Comparison of ENCODE assay signal across 12 cellular contexts in genomic region chr1:154716012-154716411, GRCh38.
DNase-seq lines count a peak whose midpoint lies in the region; ATAC-seq, FAIRE-seq and TF ChIP-seq lines count a peak whose summit lies in the region.
"Had no signal": no experiment of that assay in that cellular context is flagged by ENCODE, and none has a peak within 500 bp of the region (broad histone marks: within the 10 kb centered on the region; RNA-seq: fewer than 3 reads in every experiment).

No MANE protein-coding gene starts in this region.

- peak; percentile 64 for ATAC-seq in activated CD4-positive, alpha-beta T cell treated with anti-CD3 and anti-CD28 coated beads for 36 hours
- peak; percentile 83 for ATAC-seq in gastroesophageal sphincter

- no peak overlapping the region for H3K27ac Mint-ChIP-seq in activated CD4-positive, alpha-beta T cell treated with anti-CD3 and anti-CD28 coated beads for 36 hours
- H3K27ac Mint-ChIP-seq: HFFc6 had no signal

- no peaks in the 10 kb centered on the region for H3K9me3 ChIP-seq in gastroesophageal sphincter
- no peaks in the 10 kb centered on the region for H3K9me3 ChIP-seq in smooth muscle cell (replicated peaks; ENCODE audit: low read depth)
- no peaks in the 10 kb centered on the region for H3K9me3 ChIP-seq in effector memory CD4-positive, alpha-beta T cell (ENCODE audit: control insufficient read depth, low read length)

- intact Hi-C loops in activated CD4-positive, alpha-beta T cell treated with anti-CD3 and anti-CD28 coated beads for 36 hours (cut with DNase I, micrococcal nuclease) = no loop called here

- no peaks in the 10 kb centered on the region for H3K27me3 Mint-ChIP-seq in activated CD4-positive, alpha-beta T cell treated with anti-CD3 and anti-CD28 coated beads for 36 hours

- no peaks in the 10 kb centered on the region for H3K79me2 ChIP-seq in smooth muscle cell (ENCODE audit: low read depth)

- no peak for FAIRE-seq in GM12892 (lab: Jason Lieb, UNC)

- H3K27ac ChIP-seq in gastroesophageal sphincter (peak overlapping the region in 3 of 4 donors; percentile 22 to 52 (median 30)), smooth muscle cell (ENCODE audit: low read depth) (peak overlapping the region; percentile 54)
- H3K27ac ChIP-seq in effector memory CD4-positive, alpha-beta T cell (ENCODE audit: insufficient read depth, low read length, poor library complexity, severe bottlenecking) = no peak overlapping the region
- H3K27ac ChIP-seq: PC-9 had no signal

- H3K27me3 ChIP-seq in gastroesophageal sphincter (no peaks in the 10 kb centered on the region), smooth muscle cell (ENCODE audit: low read depth) (no peaks in the 10 kb centered on the region)
- no peaks in the 10 kb centered on the region for H3K27me3 ChIP-seq in effector memory CD4-positive, alpha-beta T cell (replicated peaks; ENCODE audit: control insufficient read depth, insufficient read depth, low read length, poor library complexity, severe bottlenecking)

- no peaks in the 10 kb centered on the region for H3F3A ChIP-seq in smooth muscle cell (ENCODE audit: low read depth)

- POLR2A ChIA-PET in activated CD4-positive, alpha-beta T cell treated with anti-CD3 and anti-CD28 coated beads for 36 hours (lab: Charles Lee) = no interaction called here
- POLR2A ChIA-PET in HEK293T (lab: Yijun Ruan, JAX) = no interaction called here

- DNase-seq in activated CD4-positive, alpha-beta T cell treated with anti-CD3 and anti-CD28 coated beads for 36 hours = no peak
- no peak for DNase-seq in activated CD4-positive, alpha-beta T cell treated with anti-CD3 and anti-CD28 coated beads for 4 hours
- DNase-seq in OCI-M1 (lab: John Stamatoyannopoulos, UW) (peak; percentile 96), smooth muscle cell (lab: John Stamatoyannopoulos, UW; ENCODE audit: unreplicated experiment) (no peak), HEK293T (ENCODE audit: extremely low spot score) (no peak), GM12892 (ENCODE audit: insufficient read length) (no peak)
- no peak for DNase-seq in effector memory CD4-positive, alpha-beta T cell
- DNase-seq: activated gamma-delta T cell treated with Interleukin-2 at 50 U/mL for 16 hours, HFFc6, NCI-H1436 treated with DMSO at 0.1 percent for 48 hours, PC-9 had no signal

- H3K4me3 ChIP-seq in gastroesophageal sphincter (no peak overlapping the region), smooth muscle cell (no peak overlapping the region)
- H3K4me3 ChIP-seq in effector memory CD4-positive, alpha-beta T cell (ENCODE audit: insufficient read depth, low read depth, low read length, poor library complexity, severe bottlenecking) = no peak overlapping the region
- H3K4me3 ChIP-seq: PC-9 had no signal

- no peaks in the 10 kb centered on the region for H3K9me3 Mint-ChIP-seq in activated CD4-positive, alpha-beta T cell treated with anti-CD3 and anti-CD28 coated beads for 36 hours (ENCODE audit: low read depth)
- H3K9me3 Mint-ChIP-seq: HFFc6 had no signal

- H4K20me1 ChIP-seq in smooth muscle cell (ENCODE audit: low read depth) = no peaks in the 10 kb centered on the region

- no peak for TF ChIP-seq EP300 in gastroesophageal sphincter (IDR thresholded peaks at IDR 0.05)

- no peaks in the 10 kb centered on the region for H3K36me3 Mint-ChIP-seq in activated CD4-positive, alpha-beta T cell treated with anti-CD3 and anti-CD28 coated beads for 36 hours (ENCODE audit: low read depth)

- no peak for TF ChIP-seq POLR2A in gastroesophageal sphincter (IDR thresholded peaks at IDR 0.05)
- TF ChIP-seq POLR2A in GM12892 (IDR thresholded peaks at IDR 0.05; ENCODE audit: low read depth, low read length) = no peak

- H3K36me3 ChIP-seq in gastroesophageal sphincter (no peaks in the 10 kb centered on the region), smooth muscle cell (ENCODE audit: low read depth) (no peaks in the 10 kb centered on the region)
- no peaks in the 10 kb centered on the region for H3K36me3 ChIP-seq in effector memory CD4-positive, alpha-beta T cell (ENCODE audit: control insufficient read depth, insufficient read depth, low read length)

- H3K4me3 Mint-ChIP-seq in activated CD4-positive, alpha-beta T cell treated with anti-CD3 and anti-CD28 coated beads for 36 hours = no peak overlapping the region
- H3K4me3 Mint-ChIP-seq: HFFc6 had no signal

- no peak overlapping the region for H2AFZ ChIP-seq in smooth muscle cell (ENCODE audit: low read depth)
- H2AFZ ChIP-seq: PC-9 had no signal

- H3K4me1 ChIP-seq in gastroesophageal sphincter (peaks cover 0 to 26% (median 8%) of the 10 kb centered on the region in 3 donors), smooth muscle cell (ENCODE audit: low read depth) (peaks cover 11% of the 10 kb centered on the region)
- no peaks in the 10 kb centered on the region for H3K4me1 ChIP-seq in effector memory CD4-positive, alpha-beta T cell (ENCODE audit: control insufficient read depth, insufficient read depth, low read length, poor library complexity, severe bottlenecking)

- WGBS in gastroesophageal sphincter (ENCODE audit: low coverage in 1 of 2), 2 donors = 29 to 56% methylated on average over 2 of the region's 2 CpGs
- 43% methylated on average over 2 of the region's 2 CpGs for WGBS in smooth muscle cell (ENCODE audit: low lambda C conversion rate)

- CTCF ChIA-PET in activated CD4-positive, alpha-beta T cell treated with anti-CD3 and anti-CD28 coated beads for 36 hours (lab: Charles Lee) = interaction anchor here (0.7 to 0.9 kb wide), 2 partner anchors 14 to 73 kb away, joined by 3 read pairs; no protein-coding TSS in a partner anchor
- CTCF ChIA-PET in HEK293T (lab: Yijun Ruan, JAX) = interaction anchor here (0.7 kb wide), 2 partner anchors 68 to 142 kb away, joined by 8 to 9 read pairs; no protein-coding TSS in a partner anchor

- H3K4me1 Mint-ChIP-seq in activated CD4-positive, alpha-beta T cell treated with anti-CD3 and anti-CD28 coated beads for 36 hours = peaks cover 16% of the 10 kb centered on the region

- peak overlapping the region; percentile 32 for H3K9ac ChIP-seq in smooth muscle cell (ENCODE audit: low read depth)

- TF ChIP-seq CTCF in gastroesophageal sphincter (IDR thresholded peaks at IDR 0.05) = no peak
- no peak for TF ChIP-seq CTCF in smooth muscle cell (IDR thresholded peaks at IDR 0.05; ENCODE audit: borderline replicate concordance, insufficient read depth, poor library complexity, severe bottlenecking)

- no peak overlapping the region for H3K4me2 ChIP-seq in smooth muscle cell
- H3K4me2 ChIP-seq: PC-9 had no signal

TF ChIP-seq in HEK293T, 16 proteins besides CTCF, POLR2A, EP300 and RAD21:
- TF ChIP-seq FOXK2 (IDR thresholded peaks at IDR 0.05) (no peak), ELF4 (IDR thresholded peaks at IDR 0.05) (no peak), LEF1 (IDR thresholded peaks at IDR 0.05; ENCODE audit: borderline replicate concordance) (no peak), NFRKB (IDR thresholded peaks at IDR 0.05) (no peak), BHLHE40 (IDR thresholded peaks at IDR 0.05; ENCODE audit: borderline replicate concordance) (no peak), CTBP1 (IDR thresholded peaks at IDR 0.05; ENCODE audit: borderline replicate concordance) (no peak), L3MBTL2 (conservative IDR thresholded peaks at IDR 0.05) (no peak), PKNOX1 (IDR thresholded peaks at IDR 0.05) (no peak), SP1 (IDR thresholded peaks at IDR 0.05) (no peak), SUZ12 (IDR thresholded peaks at IDR 0.05) (no peak), HDGF (IDR thresholded peaks at IDR 0.05; ENCODE audit: borderline replicate concordance) (no peak), FOXA1 (IDR thresholded peaks at IDR 0.05) (no peak), ZNF384 (IDR thresholded peaks at IDR 0.05) (no peak), TARDBP (IDR thresholded peaks at IDR 0.05) (no peak), ARNT (IDR thresholded peaks at IDR 0.05) (no peak), FOXM1 (IDR thresholded peaks at IDR 0.05; ENCODE audit: borderline replicate concordance) (no peak)
TF ChIP-seq in HEK293T: peak in this region for 0.
